20 cellular contexts compared by ENCODE assay signal in genomic region chr12:7075518-7075917, GRCh38. TPM values are rescaled to one million over a fixed set of nuclear protein-coding genes. Genes with fewer than 3 reads are reported as not detected.
A peak's percentile ranks its signal among the peaks of the same experiment; 100 is the strongest.
DNase-seq lines count a peak whose midpoint lies in the region; ATAC-seq, FAIRE-seq and TF ChIP-seq lines count a peak whose summit lies in the region.
"Had no signal": no experiment of that assay in that cellular context is flagged by ENCODE, and none has a peak within 500 bp of the region (broad histone marks: within the 10 kb centered on the region; RNA-seq: fewer than 3 reads in every experiment).

No MANE protein-coding gene starts in this region.

- TF ChIP-seq CTCF in AG04450 (IDR thresholded peaks at IDR 0.05; ENCODE audit: low read depth, low read length) = no peak
- no peak for TF ChIP-seq CTCF in GM12878 (IDR thresholded peaks at IDR 0.05 in 2 of 3, conservative IDR thresholded peaks at IDR 0.05 in 1 of 3; ENCODE audit: control insufficient read depth in 2 of 3, extremely low read depth in 1 of 3, insufficient read depth in 1 of 3, low read depth in 3 of 3, low read length in 3 of 3)
- TF ChIP-seq CTCF in MCF 10A (IDR thresholded peaks at IDR 0.05; ENCODE audit: unreplicated experiment) = no peak

- RAD21 ChIA-PET in GM12878 (lab: Charles Lee; ENCODE audit: unreplicated experiment) = interaction anchor here (1.3 kb wide), 1 partner anchor 36 kb away, joined by 4 read pairs; no protein-coding TSS in a partner anchor

- 51% methylated on average over 3 of the region's 3 CpGs for whole genome bisulfite sequencing in GM12878 (ENCODE audit: insufficient coverage, insufficient replicate concordance, low lambda C conversion rate, missing lambda C conversion rate)

- H3K9me3 Mint-ChIP-seq in stimulated activated naive CD8-positive, alpha-beta T cell treated with anti-CD3 and anti-CD28 coated beads, Interleukin-15, amount 100 ng/mL, for 72 hours = no peaks in the 10 kb centered on the region
- no peaks in the 10 kb centered on the region for H3K9me3 Mint-ChIP-seq in MCF 10A (ENCODE audit: unreplicated experiment)
- H3K9me3 Mint-ChIP-seq: CD14-positive monocyte had no signal

- H3K27ac Mint-ChIP-seq in stimulated activated naive CD8-positive, alpha-beta T cell treated with anti-CD3 and anti-CD28 coated beads, Interleukin-15, amount 100 ng/mL, for 72 hours = peak overlapping the region in 1 of 2 donors; percentile 5
- H3K27ac Mint-ChIP-seq in MCF 10A (ENCODE audit: low read depth, unreplicated experiment) = no peak overlapping the region
- H3K27ac Mint-ChIP-seq: CD14-positive monocyte had no signal

- H4K20me1 ChIP-seq in GM12878 (ENCODE audit: control insufficient read depth, insufficient read depth) = no peaks in the 10 kb centered on the region

- no peak overlapping the region for H3K9ac ChIP-seq in GM12878 (ENCODE audit: control insufficient read depth, insufficient read depth, low read length)

- BruUV-seq in GM12878 (replicated peaks; lab: Mats Ljungman, UMichigan) (no TSS peak), MCF 10A (replicated peaks; lab: Mats Ljungman, UMichigan) (no TSS peak)

- no peak for TF ChIP-seq RAD21 in GM12878 (IDR thresholded peaks at IDR 0.05; ENCODE audit: insufficient read depth, low read depth, low read length)

- H3K27me3 Mint-ChIP-seq in stimulated activated naive CD8-positive, alpha-beta T cell treated with anti-CD3 and anti-CD28 coated beads, Interleukin-15, amount 100 ng/mL, for 72 hours = peaks cover 23% of the 10 kb centered on the region
- no peaks in the 10 kb centered on the region for H3K27me3 Mint-ChIP-seq in MCF 10A (ENCODE audit: insufficient read depth, unreplicated experiment)

- DNase-seq in AG04450 (ENCODE audit: low read depth, low spot score) (no peak), GM18507 (ENCODE audit: extremely low spot score, insufficient read length, low read depth) (no peak), GM12878 (ENCODE audit: low read depth, low spot score) (no peak), iris pigment epithelial cell (ENCODE audit: low read depth) (peak; percentile 24), MV-4-11 (lab: John Stamatoyannopoulos, UW) (no peak), NK-92 (lab: John Stamatoyannopoulos, UW; ENCODE audit: unreplicated experiment) (no peak), MCF 10A (ENCODE audit: unreplicated experiment) (no peak)
- no peak for DNase-seq in stimulated activated naive CD8-positive, alpha-beta T cell treated with anti-CD3 and anti-CD28 coated beads, Interleukin-15, amount 100 ng/mL, for 72 hours
- DNase-seq: COR-L47; KBM-7; NCI-H1105 treated with DMSO at 0.1 percent for 48 hours; NCI-H187; NCI-H345; NCI-H69; NK-92 treated with Interleukin-12 subunit alpha and Interleukin-12 subunit beta, amount 100 ng/mL, for 24 hours; SHP77 treated with DMSO at 0.1 percent for 48 hours had no signal

- no peak overlapping the region for H2AFZ ChIP-seq in GM12878 (ENCODE audit: control insufficient read depth, low read depth, low read length)

- no peak overlapping the region for H3K4me2 ChIP-seq in GM12878 (ENCODE audit: control insufficient read depth, insufficient read depth)

- CTCF ChIA-PET in AG04450 (lab: Charles Lee) = interaction anchor here (0.9 to 2.2 kb wide), 4 partner anchors 15 to 38 kb away, joined by 3 to 6 read pairs (median 5); partner anchors contain the start of genes C1R, C1RL and C1S
- CTCF ChIA-PET in GM12878 (lab: Yijun Ruan, JAX) = interaction anchor here (0.6 to 2.6 kb wide), 5 partner anchors 10 to 107 kb away, joined by 3 to 8 read pairs (median 4); no protein-coding TSS in a partner anchor
- CTCF ChIA-PET in MCF 10A (lab: Yijun Ruan, JAX) = interaction anchor here (0.6 to 3.0 kb wide), 5 partner anchors 10 to 611 kb away, joined by 3 to 16 read pairs (median 6); partner anchors contain the start of gene C1S

- peaks cover 10% of the 10 kb centered on the region for H3K36me3 Mint-ChIP-seq in MCF 10A (ENCODE audit: insufficient read depth, unreplicated experiment)
- H3K36me3 Mint-ChIP-seq: CD14-positive monocyte had no signal

- no peak overlapping the region for H3K4me3 ChIP-seq in AG04450 (ENCODE audit: low read depth, low read length)
- H3K4me3 ChIP-seq in GM12878 = no peak overlapping the region

- in situ Hi-C loops in GM12878 (cut with MboI) = no loop called here

- no peaks in the 10 kb centered on the region for H3K79me2 ChIP-seq in GM12878 (ENCODE audit: control insufficient read depth, insufficient read depth, low read length)

- peak overlapping the region; percentile 52 for H3K27ac ChIP-seq in AG04450 (ENCODE audit: low read depth, low read length)
- no peak overlapping the region for H3K27ac ChIP-seq in GM12878 (ENCODE audit: control insufficient read depth, insufficient read depth)

- POLR2A ChIA-PET in AG04450 (lab: Yijun Ruan, JAX) (interaction anchor here (1.2 to 1.9 kb wide), 3 partner anchors 14 to 33 kb away, joined by 3 to 7 read pairs (median 7); partner anchors contain the start of gene C1S), GM12878 (lab: Charles Lee) (no interaction called here), MCF 10A (lab: Yijun Ruan, JAX) (interaction anchor here (0.7 to 1.5 kb wide), 2 partner anchors 112 to 131 kb away, joined by 3 read pairs; no protein-coding TSS in a partner anchor)

- FAIRE-seq in GM18507 (lab: Jason Lieb, UNC) = peak; percentile 24
- FAIRE-seq in GM12878 (lab: Jason Lieb, UNC) = no peak

- peaks cover 2% of the 10 kb centered on the region for H3K9me3 ChIP-seq in AG04450 (ENCODE audit: control insufficient read depth, insufficient read depth, low read length)
- no peaks in the 10 kb centered on the region for H3K9me3 ChIP-seq in GM12878 (replicated peaks; ENCODE audit: control insufficient read depth, insufficient read depth, low read length)

- no peak for TF ChIP-seq POLR2A in GM12878 (IDR thresholded peaks at IDR 0.05; ENCODE audit: low read depth, low read length)

- peak; percentile 63 for ATAC-seq in GM12878
- ATAC-seq in stimulated activated naive CD8-positive, alpha-beta T cell treated with anti-CD3 and anti-CD28 coated beads, Interleukin-15, amount 100 ng/mL, for 72 hours = no peak
- ATAC-seq: SK-N-SH treated with all-trans-retinoic acid at 6 μM for 48 hours had no signal

- H3K4me3 Mint-ChIP-seq in stimulated activated naive CD8-positive, alpha-beta T cell treated with anti-CD3 and anti-CD28 coated beads, Interleukin-15, amount 100 ng/mL, for 72 hours = no peak overlapping the region
- no peak overlapping the region for H3K4me3 Mint-ChIP-seq in MCF 10A (ENCODE audit: unreplicated experiment)
- H3K4me3 Mint-ChIP-seq: CD14-positive monocyte had no signal

- no peaks in the 10 kb centered on the region for H3K4me1 ChIP-seq in GM12878 (ENCODE audit: control insufficient read depth, insufficient read depth, low read length)

- intact Hi-C loops in GM12878 (cut with micrococcal nuclease; ENCODE audit: unreplicated experiment) (no loop called here), MCF 10A (cut with micrococcal nuclease) (no loop called here)

- no peak for TF ChIP-seq EP300 in GM12878 (IDR thresholded peaks at IDR 0.05; ENCODE audit: borderline replicate concordance in 1 of 2, control insufficient read depth in 1 of 2, low read depth in 2 of 2, low read length in 2 of 2)

- no peaks in the 10 kb centered on the region for H3K4me1 Mint-ChIP-seq in stimulated activated naive CD8-positive, alpha-beta T cell treated with anti-CD3 and anti-CD28 coated beads, Interleukin-15, amount 100 ng/mL, for 72 hours
- peaks cover 16% of the 10 kb centered on the region for H3K4me1 Mint-ChIP-seq in MCF 10A (ENCODE audit: insufficient read depth, unreplicated experiment)
- H3K4me1 Mint-ChIP-seq: CD14-positive monocyte had no signal

- no peaks in the 10 kb centered on the region for H3K27me3 ChIP-seq in AG04450 (ENCODE audit: control insufficient read depth, insufficient read depth, low read length)
- H3K27me3 ChIP-seq in GM12878 (replicated peaks in 1 of 2; ENCODE audit: control insufficient read depth in 2 of 2, insufficient read depth in 2 of 2, low read length in 1 of 2) = no peaks in the 10 kb centered on the region

- no peaks in the 10 kb centered on the region for H3K36me3 ChIP-seq in GM12878 (ENCODE audit: control insufficient read depth in 2 of 2, insufficient read depth in 2 of 2, low read length in 1 of 2)

- SMC1A ChIA-PET in GM12878 (lab: Charles Lee; ENCODE audit: uncharacterized antibody, unreplicated experiment) = no interaction called here

RNA-seq across cellular contexts. Expression of gene C1S, which starts 15.0 kb away (rescaled TPM):
- polyA plus RNA-seq in AG04450 (2011; rRNA removed) (406 and 458 TPM in 2 replicates), GM12878 (2011; rRNA removed) (0.96 and 1.1 TPM in 2 replicates), GM12878 (2014; fragmentation: Illumina TruSeq; extraction: Trizol) (0.38 and 0.51 TPM in 2 replicates), GM12878 (2014; fragmentation: Nextera tagmentation; extraction: Ambion mirVana) (under 1 TPM; 0.10 to 0.16 TPM), GM12878 (2014; rRNA removed) (0.34 and 1.4 TPM in 2 replicates), GM12878 (2016; fragmentation: Nextera tagmentation; extraction: Ambion mirVana) (under 1 TPM; 0.20 to 0.32 TPM)
- 153 TPM in 2 replicates for polyA minus RNA-seq in AG04450 (2011; rRNA and poly(A)+ RNA removed)
- 7.5 and 10.3 TPM in 2 replicates for total RNA-seq in GM12878 (2013; cell fraction: nucleolus; rRNA removed)
- total RNA-seq in GM12878 (2014; rRNA removed) (0.73 and 1.1 TPM in 2 replicates), GM12878 (2014; rRNA removed; fragmentation: Illumina TruSeq; extraction: Trizol) (0.09 and 0.27 TPM in 2 replicates), GM12878 (2021) (1.2 and 1.3 TPM in 2 replicates), MCF 10A (2022) (6.0 and 11.5 TPM in 2 replicates)
- polyA plus RNA-seq in GM12878 (2011; ENCODE audit: low read depth) = 0.91 TPM
- 0.18 and 0.25 TPM in 2 replicates for polyA plus RNA-seq in GM12878 (2011; cell fraction: cytosol; rRNA removed)
- 2.9 and 3.4 TPM in 2 replicates for polyA plus RNA-seq in GM12878 (2011; cell fraction: nucleus; rRNA removed)
- 0.73 and 0.81 TPM in 2 replicates for polyA plus RNA-seq in GM12878 (2012)
- 0.98 TPM in 1 of 2 replicates, not detected in the other for polyA minus RNA-seq in GM12878 (2011; rRNA and poly(A)+ RNA removed)
- not detected in 2 replicates for polyA minus RNA-seq in GM12878 (2011; cell fraction: cytosol; rRNA and poly(A)+ RNA removed)
- 0.48 and 0.97 TPM in 2 replicates for polyA minus RNA-seq in GM12878 (2011; cell fraction: nucleus; rRNA and poly(A)+ RNA removed)
- polyA plus RNA-seq: CD14-positive monocyte had no signal

RNA-seq across cellular contexts. Expression of gene C1R, which starts 16.7 kb away (rescaled TPM):
- polyA plus RNA-seq in AG04450 (2011; rRNA removed) (617 and 795 TPM in 2 replicates), GM12878 (2011; rRNA removed) (0.82 and 1.3 TPM in 2 replicates), GM12878 (2014; fragmentation: Illumina TruSeq; extraction: Trizol) (1.4 and 1.5 TPM in 2 replicates), GM12878 (2014; fragmentation: Nextera tagmentation; extraction: Ambion mirVana) (under 1 TPM in 1 of 2 experiments, not detected in 1; 0.31 TPM), GM12878 (2014; rRNA removed) (1.9 and 2.8 TPM in 2 replicates), GM12878 (2016; fragmentation: Nextera tagmentation; extraction: Ambion mirVana) (under 1 TPM; 0.73 to 0.86 TPM)
- 179 and 240 TPM in 2 replicates for polyA minus RNA-seq in AG04450 (2011; rRNA and poly(A)+ RNA removed)
- total RNA-seq in GM12878 (2013; cell fraction: nucleolus; rRNA removed) = 1.6 and 2.1 TPM in 2 replicates
- total RNA-seq in GM12878 (2014; rRNA removed) (0.87 and 0.96 TPM in 2 replicates), GM12878 (2014; rRNA removed; fragmentation: Illumina TruSeq; extraction: Trizol) (0.76 and 0.88 TPM in 2 replicates), GM12878 (2021) (1.7 and 1.8 TPM in 2 replicates), MCF 10A (2022) (13.1 and 16.7 TPM in 2 replicates)
- 2.0 TPM for polyA plus RNA-seq in GM12878 (2011; ENCODE audit: low read depth)
- polyA plus RNA-seq in GM12878 (2011; cell fraction: cytosol; rRNA removed) = 1.5 and 1.7 TPM in 2 replicates
- 1.6 and 2.1 TPM in 2 replicates for polyA plus RNA-seq in GM12878 (2011; cell fraction: nucleus; rRNA removed)
- polyA plus RNA-seq in GM12878 (2012) = 2.0 and 2.1 TPM in 2 replicates
- 1.9 and 2.3 TPM in 2 replicates for polyA minus RNA-seq in GM12878 (2011; rRNA and poly(A)+ RNA removed)
- 0.83 and 2.0 TPM in 2 replicates for polyA minus RNA-seq in GM12878 (2011; cell fraction: cytosol; rRNA and poly(A)+ RNA removed)
- 0.77 and 1.1 TPM in 2 replicates for polyA minus RNA-seq in GM12878 (2011; cell fraction: nucleus; rRNA and poly(A)+ RNA removed)

RNA-seq across cellular contexts. Expression of gene C1RL, which starts 33.5 kb away (rescaled TPM):
- polyA plus RNA-seq in AG04450 (2011; rRNA removed) (45.3 and 58.7 TPM in 2 replicates), GM12878 (2011; rRNA removed) (4.9 and 5.8 TPM in 2 replicates), GM12878 (2014; fragmentation: Illumina TruSeq; extraction: Trizol) (10.5 and 16.3 TPM in 2 replicates), GM12878 (2014; fragmentation: Nextera tagmentation; extraction: Ambion mirVana) (1 to 10 TPM; 1.3 to 2.5 TPM), GM12878 (2014; rRNA removed) (10.6 and 14.2 TPM in 2 replicates), GM12878 (2016; fragmentation: Nextera tagmentation; extraction: Ambion mirVana) (1 to 10 TPM; 4.7 to 6.0 TPM)
- polyA minus RNA-seq in AG04450 (2011; rRNA and poly(A)+ RNA removed) = 47.5 and 69.1 TPM in 2 replicates
- total RNA-seq in GM12878 (2013; cell fraction: nucleolus; rRNA removed) = 30.5 and 32.9 TPM in 2 replicates
- total RNA-seq in GM12878 (2014; rRNA removed) (10.7 and 12.8 TPM in 2 replicates), GM12878 (2014; rRNA removed; fragmentation: Illumina TruSeq; extraction: Trizol) (10.2 and 11.7 TPM in 2 replicates), GM12878 (2021) (10.3 and 11.5 TPM in 2 replicates), MCF 10A (2022) (49.8 and 55.7 TPM in 2 replicates)
- 3.7 TPM for polyA plus RNA-seq in GM12878 (2011; ENCODE audit: low read depth)
- 7.6 and 8.8 TPM in 2 replicates for polyA plus RNA-seq in GM12878 (2011; cell fraction: cytosol; rRNA removed)
- polyA plus RNA-seq in GM12878 (2011; cell fraction: nucleus; rRNA removed) = 8.4 and 10.5 TPM in 2 replicates
- 6.3 and 9.0 TPM in 2 replicates for polyA plus RNA-seq in GM12878 (2012)
- 9.8 and 12.7 TPM in 2 replicates for polyA minus RNA-seq in GM12878 (2011; rRNA and poly(A)+ RNA removed)
- 8.7 and 14.0 TPM in 2 replicates for polyA minus RNA-seq in GM12878 (2011; cell fraction: cytosol; rRNA and poly(A)+ RNA removed)
- 5.9 and 11.1 TPM in 2 replicates for polyA minus RNA-seq in GM12878 (2011; cell fraction: nucleus; rRNA and poly(A)+ RNA removed)

RNA-seq across cellular contexts. Expression of gene RBP5, which starts 53.2 kb away (rescaled TPM):
- 0.25 and 0.36 TPM in 2 replicates for polyA plus RNA-seq in AG04450 (2011; rRNA removed)
- polyA minus RNA-seq in AG04450 (2011; rRNA and poly(A)+ RNA removed) = not detected in 2 replicates
- not detected in 2 replicates for total RNA-seq in GM12878 (2013; cell fraction: nucleolus; rRNA removed)
- 0.34 TPM in 1 of 2 replicates, not detected in the other for total RNA-seq in GM12878 (2014; rRNA removed)
- total RNA-seq in GM12878 (2014; rRNA removed; fragmentation: Illumina TruSeq; extraction: Trizol) = not detected in 2 replicates
- not detected in 2 replicates for total RNA-seq in GM12878 (2021)
- not detected for polyA plus RNA-seq in GM12878 (2011; ENCODE audit: low read depth)
- 0.11 and 0.19 TPM in 2 replicates for polyA plus RNA-seq in GM12878 (2011; rRNA removed)
- 0.10 and 0.36 TPM in 2 replicates for polyA plus RNA-seq in GM12878 (2011; cell fraction: cytosol; rRNA removed)
- 1.4 and 2.0 TPM in 2 replicates for polyA plus RNA-seq in GM12878 (2011; cell fraction: nucleus; rRNA removed)
- polyA plus RNA-seq in GM12878 (2012) = 3.2 and 5.3 TPM in 2 replicates
- polyA plus RNA-seq in GM12878 (2014; fragmentation: Illumina TruSeq; extraction: Trizol) = not detected in 2 replicates
- under 1 TPM in 1 of 2 experiments, not detected in 1; 0.29 TPM for polyA plus RNA-seq in GM12878 (2014; fragmentation: Nextera tagmentation; extraction: Ambion mirVana)
- 0.35 TPM in 1 of 2 replicates, not detected in the other for polyA plus RNA-seq in GM12878 (2014; rRNA removed)
- polyA plus RNA-seq in GM12878 (2016; fragmentation: Nextera tagmentation; extraction: Ambion mirVana) = 1 to 10 TPM in 1 of 2 experiments, under 1 TPM in 1; 0.23 to 1.1 TPM
- not detected in 2 replicates for polyA minus RNA-seq in GM12878 (2011; rRNA and poly(A)+ RNA removed)
- polyA minus RNA-seq in GM12878 (2011; cell fraction: cytosol; rRNA and poly(A)+ RNA removed) = not detected in 2 replicates
- polyA minus RNA-seq in GM12878 (2011; cell fraction: nucleus; rRNA and poly(A)+ RNA removed) = not detected in 2 replicates
- total RNA-seq in MCF 10A (2022) = not detected in 2 replicates
- total RNA-seq: A172, M059J had no signal
- polyA plus RNA-seq: CD14-positive monocyte had no signal

RNA-seq across cellular contexts. Expression of gene CLSTN3, which starts 54.7 kb away (rescaled TPM):
- polyA plus RNA-seq in AG04450 (2011; rRNA removed) (22.3 and 25.3 TPM in 2 replicates), GM12878 (2011; rRNA removed) (16.9 and 28.9 TPM in 2 replicates), GM12878 (2014; fragmentation: Illumina TruSeq; extraction: Trizol) (9.5 and 14.7 TPM in 2 replicates), GM12878 (2014; fragmentation: Nextera tagmentation; extraction: Ambion mirVana) (under 1 TPM; 0.09 to 0.14 TPM), GM12878 (2014; rRNA removed) (33.8 and 35.9 TPM in 2 replicates), GM12878 (2016; fragmentation: Nextera tagmentation; extraction: Ambion mirVana) (1 to 10 TPM; 6.5 to 7.1 TPM)
- 37.0 and 43.2 TPM in 2 replicates for polyA minus RNA-seq in AG04450 (2011; rRNA and poly(A)+ RNA removed)
- 63.2 and 75.7 TPM in 2 replicates for total RNA-seq in GM12878 (2013; cell fraction: nucleolus; rRNA removed)
- total RNA-seq in GM12878 (2014; rRNA removed) (11.9 and 13.8 TPM in 2 replicates), GM12878 (2014; rRNA removed; fragmentation: Illumina TruSeq; extraction: Trizol) (8.3 and 8.8 TPM in 2 replicates), GM12878 (2021) (17.1 and 24.7 TPM in 2 replicates), MCF 10A (2022) (34.6 and 40.2 TPM in 2 replicates)
- 15.9 TPM for polyA plus RNA-seq in GM12878 (2011; ENCODE audit: low read depth)
- polyA plus RNA-seq in GM12878 (2011; cell fraction: cytosol; rRNA removed) = 26.1 and 30.0 TPM in 2 replicates
- 143 and 188 TPM in 2 replicates for polyA plus RNA-seq in GM12878 (2011; cell fraction: nucleus; rRNA removed)
- polyA plus RNA-seq in GM12878 (2012) = 24.7 and 25.7 TPM in 2 replicates
- polyA minus RNA-seq in GM12878 (2011; rRNA and poly(A)+ RNA removed) = 18.7 and 38.4 TPM in 2 replicates
- polyA minus RNA-seq in GM12878 (2011; cell fraction: cytosol; rRNA and poly(A)+ RNA removed) = 10.2 and 11.4 TPM in 2 replicates
- polyA minus RNA-seq in GM12878 (2011; cell fraction: nucleus; rRNA and poly(A)+ RNA removed) = 33.0 and 54.5 TPM in 2 replicates
- polyA plus RNA-seq: CD14-positive monocyte had no signal
